ENCODE assay signal across 7 cellular contexts in the genomic region with DNA sequence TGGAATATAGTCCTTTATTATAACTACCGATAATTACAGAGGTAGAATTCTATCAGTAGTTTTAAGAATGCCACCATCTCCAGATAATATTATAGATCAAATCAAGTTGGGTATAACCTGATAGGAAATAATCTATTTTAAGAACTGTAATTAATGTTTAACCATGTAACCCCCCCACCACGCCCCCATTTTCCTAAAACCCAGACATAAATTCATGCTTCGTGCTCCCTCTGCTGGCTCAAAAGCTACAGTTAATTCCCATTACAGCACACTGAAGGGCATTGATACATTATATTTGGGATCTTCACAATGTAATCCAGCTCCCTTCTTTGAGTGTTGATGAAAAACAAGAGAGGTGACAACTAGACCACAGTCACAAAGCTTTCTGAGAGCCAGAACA.
DNase-seq lines count a peak whose midpoint lies in the region; ATAC-seq and TF ChIP-seq lines count a peak whose summit lies in the region.

No MANE protein-coding gene starts in this region.

- WGBS in psoas muscle, 3 donors = 60 to 61% (median 61%) methylated on average over 3 of the region's 3 CpGs

- ATAC-seq in psoas muscle = peak in 1 of 4 donors; percentile 42

- no peaks in the 10 kb centered on the region for H3K4me1 ChIP-seq in psoas muscle

- intact Hi-C loops in psoas muscle (cut with DNase I) = loop anchor here (5.0 kb wide), 1 partner anchor 501 kb away; no protein-coding TSS in a partner anchor

- H3K27ac ChIP-seq in psoas muscle = no peak overlapping the region

- H3K4me3 ChIP-seq in epithelial cell of esophagus (ENCODE audit: low read length) (no peak overlapping the region), psoas muscle (no peak overlapping the region)

- no peaks in the 10 kb centered on the region for H3K9me3 ChIP-seq in psoas muscle

- DNase-seq in GM10266 (ENCODE audit: extremely low spot score) (no peak), NCI-H146 treated with DMSO at 0.1 percent for 48 hours (lab: John Stamatoyannopoulos, UW; ENCODE audit: unreplicated experiment) (peak; percentile 53), epithelial cell of esophagus (ENCODE audit: low read depth) (peak; percentile 39), psoas muscle (no peak), SIG-M5 treated with dmso at 0.1 percent for 504 hours (lab: John Stamatoyannopoulos, UW; ENCODE audit: unreplicated experiment) (no peak), mesenteric fat pad (ENCODE audit: low spot score) (no peak), GDM1 (lab: John Stamatoyannopoulos, UW) (no peak)

- H3K27me3 ChIP-seq in psoas muscle (ENCODE audit: insufficient read depth in 3 of 3, low read length in 2 of 3) = no peaks in the 10 kb centered on the region

- H3K36me3 ChIP-seq in psoas muscle (ENCODE audit: insufficient read depth in 1 of 2, low read depth in 1 of 2) = no peaks in the 10 kb centered on the region

- TF ChIP-seq CTCF in GM10266 (IDR thresholded peaks at IDR 0.05; ENCODE audit: control insufficient read depth, insufficient read depth, low read depth, missing control alignments) = peak; percentile 61
- TF ChIP-seq CTCF in epithelial cell of esophagus (IDR thresholded peaks at IDR 0.05; ENCODE audit: insufficient read depth, low read depth, low read length, missing control alignments) = peak; percentile 50
- peak; percentile 43 for TF ChIP-seq CTCF in psoas muscle (IDR thresholded peaks at IDR 0.05)

Comparison
In these comparisons a context has a peak if more than half of its experiments do, and no peak if none do; other contexts are left out.
1. DNase-seq: peak in NCI-H146 treated with DMSO at 0.1 percent for 48 hours (single experiment) and epithelial cell of esophagus (single experiment); none in GM10266 (single experiment), psoas muscle (0 of 2), SIG-M5 treated with dmso at 0.1 percent for 504 hours (single experiment), mesenteric fat pad (single experiment) and GDM1 (single experiment).
2. Peak in every context shown above with its lines, with median percentiles within 50 percentile points of each other: CTCF ChIP-seq.